Comparison of ENCODE assay signal across 1 cellular context in the genomic region with DNA sequence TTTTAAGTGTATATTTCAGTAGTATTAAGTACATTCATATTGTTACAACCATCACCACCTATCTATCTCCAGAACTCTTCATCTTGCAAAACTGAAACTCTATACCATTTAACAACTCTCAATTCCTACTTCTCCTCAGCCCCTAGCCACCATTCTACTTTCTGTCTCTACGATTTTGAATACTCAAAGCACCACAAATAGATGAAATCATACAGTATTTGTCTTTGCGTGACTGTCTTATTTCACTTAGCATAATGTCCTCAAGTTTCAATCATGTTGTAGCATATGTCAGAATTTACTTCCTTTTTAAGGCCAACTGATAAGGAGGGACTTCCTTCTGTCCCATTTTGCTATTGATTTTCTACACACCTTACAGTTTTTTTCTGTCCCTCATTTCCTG.
TF ChIP-seq lines count a peak whose summit lies in the region.

No MANE protein-coding gene starts in this region.

TF ChIP-seq in GM12878, 131 proteins besides CTCF, POLR2A, EP300 and RAD21 (continued from another document):
- TF ChIP-seq, protein P1, sequence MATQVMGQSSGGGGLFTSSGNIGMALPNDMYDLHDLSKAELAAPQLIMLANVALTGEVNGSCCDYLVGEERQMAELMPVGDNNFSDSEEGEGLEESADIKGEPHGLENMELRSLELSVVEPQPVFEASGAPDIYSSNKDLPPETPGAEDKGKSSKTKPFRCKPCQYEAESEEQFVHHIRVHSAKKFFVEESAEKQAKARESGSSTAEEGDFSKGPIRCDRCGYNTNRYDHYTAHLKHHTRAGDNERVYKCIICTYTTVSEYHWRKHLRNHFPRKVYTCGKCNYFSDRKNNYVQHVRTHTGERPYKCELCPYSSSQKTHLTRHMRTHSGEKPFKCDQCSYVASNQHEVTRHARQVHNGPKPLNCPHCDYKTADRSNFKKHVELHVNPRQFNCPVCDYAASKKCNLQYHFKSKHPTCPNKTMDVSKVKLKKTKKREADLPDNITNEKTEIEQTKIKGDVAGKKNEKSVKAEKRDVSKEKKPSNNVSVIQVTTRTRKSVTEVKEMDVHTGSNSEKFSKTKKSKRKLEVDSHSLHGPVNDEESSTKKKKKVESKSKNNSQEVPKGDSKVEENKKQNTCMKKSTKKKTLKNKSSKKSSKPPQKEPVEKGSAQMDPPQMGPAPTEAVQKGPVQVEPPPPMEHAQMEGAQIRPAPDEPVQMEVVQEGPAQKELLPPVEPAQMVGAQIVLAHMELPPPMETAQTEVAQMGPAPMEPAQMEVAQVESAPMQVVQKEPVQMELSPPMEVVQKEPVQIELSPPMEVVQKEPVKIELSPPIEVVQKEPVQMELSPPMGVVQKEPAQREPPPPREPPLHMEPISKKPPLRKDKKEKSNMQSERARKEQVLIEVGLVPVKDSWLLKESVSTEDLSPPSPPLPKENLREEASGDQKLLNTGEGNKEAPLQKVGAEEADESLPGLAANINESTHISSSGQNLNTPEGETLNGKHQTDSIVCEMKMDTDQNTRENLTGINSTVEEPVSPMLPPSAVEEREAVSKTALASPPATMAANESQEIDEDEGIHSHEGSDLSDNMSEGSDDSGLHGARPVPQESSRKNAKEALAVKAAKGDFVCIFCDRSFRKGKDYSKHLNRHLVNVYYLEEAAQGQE (IDR thresholded peaks at IDR 0.05; ENCODE audit: low read depth, low read length): no peak; the same call in 1 of the 2 replicates
- peak; percentile 62 for TF ChIP-seq TCF7 (IDR thresholded peaks at IDR 0.05; ENCODE audit: borderline replicate concordance)
- TF ChIP-seq DPF2 (IDR thresholded peaks at IDR 0.05): peak; percentile 79; the same call in 1 of the 2 replicates
- TF ChIP-seq TBL1XR1 (IDR thresholded peaks at IDR 0.05; ENCODE audit: low read depth, low read length): peak; percentile 36; the same call in 1 of the 2 replicates
- TF ChIP-seq SMAD5 (IDR thresholded peaks at IDR 0.05; ENCODE audit: low read depth): no peak
